In genomic region chr12:132218915-132219314, GRCh38 we compare ENCODE assay signal across 8 cellular contexts.
DNase-seq lines count a peak whose midpoint lies in the region; ATAC-seq and TF ChIP-seq lines count a peak whose summit lies in the region.

No MANE protein-coding gene starts in this region.

- H3K4me1 ChIP-seq in mammary epithelial cell (ENCODE audit: insufficient read depth, low read length): no peaks in the 10 kb centered on the region
- no peaks in the 10 kb centered on the region for H3K4me1 ChIP-seq in left lung
- no peaks in the 10 kb centered on the region for H3K4me1 ChIP-seq in tibial nerve

- H3K27ac ChIP-seq in mammary epithelial cell (ENCODE audit: insufficient read depth, low read depth, low read length) (no peak overlapping the region), left lung (no peak overlapping the region), tibial nerve (no peak overlapping the region)

- POLR2A ChIA-PET in MCF 10A (lab: Yijun Ruan, JAX): no interaction called here

- no peaks in the 10 kb centered on the region for H4K20me1 ChIP-seq in mammary epithelial cell (ENCODE audit: insufficient read depth, low read length)

- H3K27me3 ChIP-seq in mammary epithelial cell (ENCODE audit: insufficient read depth, low read length) (no peaks in the 10 kb centered on the region), left lung (peaks cover 0 to 66% of the 10 kb centered on the region in 2 donors), tibial nerve (peaks cover 0 to 20% of the 10 kb centered on the region in 2 donors)

- H3K4me3 Mint-ChIP-seq in MCF 10A (ENCODE audit: unreplicated experiment): no peak overlapping the region
- H3K4me3 Mint-ChIP-seq in activated naive CD4-positive, alpha-beta T cell treated with anti-CD3 and anti-CD28 coated beads for 36 hours: no peak overlapping the region

- peaks cover 58% of the 10 kb centered on the region for H3K27me3 Mint-ChIP-seq in MCF 10A (ENCODE audit: insufficient read depth, unreplicated experiment)
- H3K27me3 Mint-ChIP-seq in activated naive CD4-positive, alpha-beta T cell treated with anti-CD3 and anti-CD28 coated beads for 36 hours (ENCODE audit: low read depth): no peaks in the 10 kb centered on the region

- H3K4me2 ChIP-seq in mammary epithelial cell (ENCODE audit: insufficient read depth, low read depth, low read length): no peak overlapping the region

- CTCF ChIA-PET in MCF 10A (lab: Yijun Ruan, JAX) (interaction anchor here (0.6 to 1.4 kb wide), 4 partner anchors 9 to 227 kb away, joined by 3 to 6 read pairs (median 4); no protein-coding TSS in a partner anchor), mammary epithelial cell (lab: Charles Lee; ENCODE audit: low non-redundant PET) (no interaction called here)
- CTCF ChIA-PET in activated naive CD4-positive, alpha-beta T cell treated with anti-CD3 and anti-CD28 coated beads for 36 hours (lab: Charles Lee): interaction anchor here (0.8 to 2.0 kb wide), 5 partner anchors 39 to 196 kb away, joined by 3 to 7 read pairs (median 4); no protein-coding TSS in a partner anchor

- peak; percentile 24 for ATAC-seq in left lung

- no peak overlapping the region for H3K9ac ChIP-seq in mammary epithelial cell (ENCODE audit: insufficient read depth, low read length)

- no TSS peak for BruUV-seq in MCF 10A (replicated peaks; lab: Mats Ljungman, UMichigan)
- no TSS peak for BruUV-seq in mammary epithelial cell (replicated peaks; lab: Mats Ljungman, UMichigan)

- dilution Hi-C loops in mammary epithelial cell (cut with HindIII; ENCODE audit: low sequenced_read_pairs): no loop called here

- no peak for TF ChIP-seq EP300 in tibial nerve (IDR thresholded peaks at IDR 0.05)

- no peak overlapping the region for H2AFZ ChIP-seq in mammary epithelial cell (ENCODE audit: low read depth, low read length)

- H3K9me3 ChIP-seq in mammary epithelial cell (replicated peaks; ENCODE audit: insufficient read depth, low read length) (peaks cover 2% of the 10 kb centered on the region), left lung (no peaks in the 10 kb centered on the region), tibial nerve (peaks cover 0 to 12% (median 1%) of the 10 kb centered on the region in 4 donors)

- in situ Hi-C loops in mammary epithelial cell (cut with MboI; ENCODE audit: low sequenced_read_pairs in 2 of 2): no loop called here

- H3K36me3 ChIP-seq in mammary epithelial cell (ENCODE audit: insufficient read depth, low read length) (no peaks in the 10 kb centered on the region), left lung (no peaks in the 10 kb centered on the region), tibial nerve (no peaks in the 10 kb centered on the region)

- 37% methylated on average over 12 of the region's 13 CpGs for WGBS in mammary epithelial cell (ENCODE audit: low coverage, missing lambda C conversion rate)
- WGBS in tibial nerve, 2 donors: 43 to 50% methylated on average over 13 of the region's 13 CpGs

- intact Hi-C loops in MCF 10A (cut with micrococcal nuclease) (loop anchor here (2.0 kb wide), 1 partner anchor 64 kb away; no protein-coding TSS in a partner anchor), mammary epithelial cell (cut with micrococcal nuclease) (loop anchor here (1.0 kb wide), 1 partner anchor 65 kb away; no protein-coding TSS in a partner anchor), left lung (cut with DNase I) (no loop called here)
- intact Hi-C loops in activated naive CD4-positive, alpha-beta T cell treated with anti-CD3 and anti-CD28 coated beads for 36 hours (cut with micrococcal nuclease): loop anchor here (1.0 kb wide), 1 partner anchor 65 kb away; no protein-coding TSS in a partner anchor

- no peaks in the 10 kb centered on the region for H3K9me3 Mint-ChIP-seq in MCF 10A (ENCODE audit: unreplicated experiment)
- no peaks in the 10 kb centered on the region for H3K9me3 Mint-ChIP-seq in activated naive CD4-positive, alpha-beta T cell treated with anti-CD3 and anti-CD28 coated beads for 36 hours

- DNase-seq in MCF 10A (ENCODE audit: unreplicated experiment): peak; percentile 35
- DNase-seq in mammary epithelial cell: no peak
- peak; percentile 5 for DNase-seq in NCI-H774 (lab: John Stamatoyannopoulos, UW)
- DNase-seq in activated naive CD4-positive, alpha-beta T cell treated with anti-CD3 and anti-CD28 coated beads for 36 hours: peak; percentile 54
- peak in 1 of 2 donors; percentile 47 for DNase-seq in left lung
- no peak for DNase-seq in tibial nerve (ENCODE audit: low spot score in 2 of 2)
- no peak for DNase-seq in nucleus accumbens (lab: John Stamatoyannopoulos, UW)
- no peak for DNase-seq in NK-92 (lab: John Stamatoyannopoulos, UW; ENCODE audit: unreplicated experiment)

- H3K4me3 ChIP-seq in mammary epithelial cell (replicated peaks in 1 of 3; ENCODE audit: insufficient read depth in 1 of 3, low read depth in 2 of 3, low read length in 3 of 3) (no peak overlapping the region), left lung (no peak overlapping the region), tibial nerve (no peak overlapping the region)

- no peaks in the 10 kb centered on the region for H3K79me2 ChIP-seq in mammary epithelial cell (ENCODE audit: insufficient read depth, low read length)

- H3K36me3 Mint-ChIP-seq in MCF 10A (ENCODE audit: insufficient read depth, unreplicated experiment): no peaks in the 10 kb centered on the region
- no peaks in the 10 kb centered on the region for H3K36me3 Mint-ChIP-seq in activated naive CD4-positive, alpha-beta T cell treated with anti-CD3 and anti-CD28 coated beads for 36 hours (ENCODE audit: low read depth)

- H3K27ac Mint-ChIP-seq in MCF 10A (ENCODE audit: low read depth, unreplicated experiment): no peak overlapping the region
- H3K27ac Mint-ChIP-seq in activated naive CD4-positive, alpha-beta T cell treated with anti-CD3 and anti-CD28 coated beads for 36 hours: no peak overlapping the region

- TF ChIP-seq CTCF in MCF 10A (IDR thresholded peaks at IDR 0.05; ENCODE audit: unreplicated experiment): no peak
- TF ChIP-seq CTCF in mammary epithelial cell (conservative IDR thresholded peaks at IDR 0.05 in 1 of 2, IDR thresholded peaks at IDR 0.05 in 1 of 2; ENCODE audit: extremely low read depth in 1 of 2, insufficient read depth in 1 of 2, low read depth in 1 of 2, low read length in 2 of 2): peak in 1 of 2 donors; percentile 25
- peak in 1 of 2 donors; percentile 14 for TF ChIP-seq CTCF in left lung (IDR thresholded peaks at IDR 0.05)
- peak in 2 of 5 experiments; percentile 6 to 18 for TF ChIP-seq CTCF in tibial nerve (IDR thresholded peaks at IDR 0.05)

- TF ChIP-seq POLR2A in tibial nerve (IDR thresholded peaks at IDR 0.05): no peak

- no peaks in the 10 kb centered on the region for H3K4me1 Mint-ChIP-seq in MCF 10A (ENCODE audit: insufficient read depth, unreplicated experiment)
- H3K4me1 Mint-ChIP-seq in activated naive CD4-positive, alpha-beta T cell treated with anti-CD3 and anti-CD28 coated beads for 36 hours (ENCODE audit: low read depth): peaks cover 7% of the 10 kb centered on the region

Comparison
In these comparisons a context has a peak if more than half of its experiments do, and no peak if none do; other contexts are left out.
1. DNase-seq: peak in MCF 10A (single experiment), NCI-H774 (single experiment) and activated naive CD4-positive, alpha-beta T cell treated with anti-CD3 and anti-CD28 coated beads for 36 hours (single experiment); none in mammary epithelial cell (single experiment), tibial nerve (0 of 2), nucleus accumbens (0 of 56) and NK-92 (single experiment).
2. intact Hi-C loops: an anchor here in MCF 10A (2.0 kb wide), mammary epithelial cell (1.0 kb wide) and activated naive CD4-positive, alpha-beta T cell treated with anti-CD3 and anti-CD28 coated beads for 36 hours (1.0 kb wide); none called in left lung.